Comparison of ENCODE assay signal across 1 cellular context in genomic region chr6:100905067-100905466, GRCh38.
TF ChIP-seq lines count a peak whose summit lies in the region.

No MANE protein-coding gene starts in this region.

TF ChIP-seq in WTC11, 78 proteins besides CTCF, POLR2A, EP300 and RAD21 (continued from another document):
- TF ChIP-seq ATF2 (CRISPR knock-in tag; IDR thresholded peaks at IDR 0.05; ENCODE audit: borderline replicate concordance, low read depth) (no peak), ZMAT4 (CRISPR knock-in tag; IDR thresholded peaks at IDR 0.05) (no peak), SOX15 (CRISPR knock-in tag; IDR thresholded peaks at IDR 0.05) (no peak), ZNF532 (CRISPR knock-in tag; IDR thresholded peaks at IDR 0.05; ENCODE audit: borderline replicate concordance) (no peak), ZSCAN18 (CRISPR knock-in tag; IDR thresholded peaks at IDR 0.05) (no peak), NFATC4 (CRISPR knock-in tag; IDR thresholded peaks at IDR 0.05) (no peak)
TF ChIP-seq in WTC11: peak in this region for 0.
